Comparison of ENCODE assay signal across 1 cellular context in the genomic region with DNA sequence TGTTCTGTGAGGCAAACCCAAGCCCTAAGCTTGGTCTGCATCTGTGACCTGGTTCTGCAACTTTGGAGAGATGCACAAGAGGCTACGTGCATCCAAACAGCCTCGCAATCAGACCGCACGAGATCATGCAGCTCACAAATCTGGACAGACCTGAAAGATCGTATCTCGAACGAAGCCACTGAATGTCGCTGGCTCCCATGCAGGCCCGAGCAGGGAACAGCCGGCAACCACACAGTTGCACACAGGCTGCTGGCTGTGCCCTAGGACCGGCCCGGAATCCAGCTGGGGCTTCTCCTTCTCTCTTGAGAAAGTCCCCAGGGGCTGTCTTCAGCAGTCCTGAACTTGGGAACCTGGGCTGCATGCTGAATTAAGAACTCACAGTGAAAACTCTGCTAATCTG.
A peak's percentile ranks its signal among the peaks of the same experiment; 100 is the strongest.
TF ChIP-seq lines count a peak whose summit lies in the region.

No MANE protein-coding gene starts in this region.

TF ChIP-seq in HepG2, 621 proteins besides CTCF, POLR2A, EP300 and RAD21:
- TF ChIP-seq ZBTB38 (CRISPR knock-in tag; IDR thresholded peaks at IDR 0.05), result peak; percentile 40; the same call in 1 of the 2 replicates
- TF ChIP-seq, protein P1, sequence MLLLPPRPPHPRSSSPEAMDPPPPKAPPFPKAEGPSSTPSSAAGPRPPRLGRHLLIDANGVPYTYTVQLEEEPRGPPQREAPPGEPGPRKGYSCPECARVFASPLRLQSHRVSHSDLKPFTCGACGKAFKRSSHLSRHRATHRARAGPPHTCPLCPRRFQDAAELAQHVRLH (CRISPR knock-in tag; IDR thresholded peaks at IDR 0.05; ENCODE audit: borderline replicate concordance, low read depth), result no peak
